ENCODE assay signal across 32 cellular contexts in the genomic region with DNA sequence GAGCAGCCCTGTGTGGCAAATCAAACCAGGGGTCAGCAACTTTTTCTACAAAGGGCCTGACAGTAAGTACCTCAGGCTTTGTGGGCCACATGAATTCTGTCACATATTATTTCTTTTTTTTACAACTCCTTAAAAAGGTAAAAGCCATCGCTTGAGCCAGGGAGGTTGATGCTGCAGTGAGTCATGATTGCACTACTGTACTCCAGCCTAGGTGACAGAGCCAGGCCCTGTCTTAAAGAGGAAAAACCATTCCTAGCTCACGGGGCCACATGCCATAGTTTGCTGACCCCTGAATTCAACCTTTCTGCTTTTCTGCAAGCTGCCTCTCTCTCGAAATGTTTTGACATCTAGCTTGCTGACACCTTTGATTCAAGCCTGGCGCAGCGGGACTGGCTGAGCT. TPM values are rescaled to one million over a fixed set of nuclear protein-coding genes. Genes with fewer than 3 reads are reported as not detected.
DNase-seq lines count a peak whose midpoint lies in the region; FAIRE-seq and TF ChIP-seq lines count a peak whose summit lies in the region.
"Had no signal": no experiment of that assay in that cellular context is flagged by ENCODE, and none has a peak within 500 bp of the region (broad histone marks: within the 10 kb centered on the region; RNA-seq: fewer than 3 reads in every experiment).

No MANE protein-coding gene starts in this region.

- peak overlapping the region; percentile 51 to 63 (median 54) for H3K9ac ChIP-seq in skeletal muscle tissue (ENCODE audit: low read depth in 1 of 3, low read length in 3 of 3)

- peaks cover 14% of the 10 kb centered on the region for H3K27me3 Mint-ChIP-seq in HFFc6 (ENCODE audit: insufficient read depth)
- no peaks in the 10 kb centered on the region for H3K27me3 Mint-ChIP-seq in activated CD4-positive, alpha-beta memory T cell treated with anti-CD3 and anti-CD28 coated beads for 36 hours
- H3K27me3 Mint-ChIP-seq: activated T-helper 17 cell treated with anti-CD3 and anti-CD28 coated beads, Interleukin-2, amount 50 U/mL, for 72 hours; CD8-positive, alpha-beta memory T cell; dendritic cell treated with granulocyte-macrophage colony-stimulating factor and Interleukin-4, amounts not matched to agents 40 ng/mL and 50 ng/mL, for 4 days had no signal

- intact Hi-C loops in activated CD4-positive, alpha-beta memory T cell treated with anti-CD3 and anti-CD28 coated beads for 36 hours (cut with micrococcal nuclease), result no loop called here

- H3K27ac ChIP-seq in coronary artery, result peak overlapping the region; percentile 68 to 88
- H3K27ac ChIP-seq in right atrium auricular region, result peak overlapping the region; percentile 69 to 70
- peak overlapping the region; percentile 85 for H3K27ac ChIP-seq in skeletal muscle tissue (ENCODE audit: low read depth, low read length)
- H3K27ac ChIP-seq in small intestine (ENCODE audit: low read depth in 1 of 2, low read length in 1 of 2), result no peak overlapping the region
- H3K27ac ChIP-seq: lower lobe of right lung, pancreas, SK-N-MC had no signal

- no peak for FAIRE-seq in small intestine (lab: Jason Lieb, UNC)
- FAIRE-seq: bronchial epithelial cell, pancreas, TTC549 had no signal

- 89 to 98% (median 94%) methylated on average over 5 of the region's 5 CpGs for WGBS in small intestine, 3 donors

- no peak overlapping the region for H3K4me3 Mint-ChIP-seq in HFFc6
- no peak overlapping the region for H3K4me3 Mint-ChIP-seq in activated CD4-positive, alpha-beta memory T cell treated with anti-CD3 and anti-CD28 coated beads for 36 hours
- H3K4me3 Mint-ChIP-seq: activated T-helper 17 cell treated with anti-CD3 and anti-CD28 coated beads, Interleukin-2, amount 50 U/mL, for 72 hours; CD8-positive, alpha-beta memory T cell; dendritic cell treated with granulocyte-macrophage colony-stimulating factor and Interleukin-4, amounts not matched to agents 40 ng/mL and 50 ng/mL, for 4 days; endodermal cell; nephron progenitor cell; T-helper 1 cell treated with Interleukin-12 subunit alpha and Interleukin-12 subunit beta and Interleukin-4 antibody, amounts not matched to agents 30 μg/mL and 1 μg/mL, for 36 hours had no signal

- peaks cover 11% of the 10 kb centered on the region; the same call in 1 of the 2 replicates for H3K4me1 Mint-ChIP-seq in HFFc6 (ENCODE audit: low read depth)
- H3K4me1 Mint-ChIP-seq in activated CD4-positive, alpha-beta memory T cell treated with anti-CD3 and anti-CD28 coated beads for 36 hours (ENCODE audit: low read depth), result no peaks in the 10 kb centered on the region
- H3K4me1 Mint-ChIP-seq: activated T-helper 17 cell treated with anti-CD3 and anti-CD28 coated beads, Interleukin-2, amount 50 U/mL, for 72 hours; CD8-positive, alpha-beta memory T cell; nephron progenitor cell had no signal

- POLR2A ChIA-PET in activated CD4-positive, alpha-beta memory T cell treated with anti-CD3 and anti-CD28 coated beads for 36 hours (lab: Charles Lee), result no interaction called here

- H3K36me3 ChIP-seq in right atrium auricular region (peaks cover 36% of the 10 kb centered on the region), skeletal muscle tissue (ENCODE audit: control insufficient read depth in 3 of 3, insufficient read depth in 3 of 3, low read length in 3 of 3) (peaks cover 19 to 38% (median 36%) of the 10 kb centered on the region in 3 donors), small intestine (ENCODE audit: control insufficient read depth in 2 of 2, insufficient read depth in 2 of 2, low read length in 2 of 2) (peaks cover 6 to 13% of the 10 kb centered on the region in 2 donors)

- DNase-seq in HFFc6, result no peak
- DNase-seq in coronary artery (ENCODE audit: low spot score), result no peak
- no peak for DNase-seq in right atrium auricular region (ENCODE audit: low spot score)
- no peak for DNase-seq in small intestine
- no peak for DNase-seq in cortex of kidney (lab: John Stamatoyannopoulos, UW)
- no peak for DNase-seq in putamen (ENCODE audit: low spot score)
- no peak for DNase-seq in activated CD4-positive, alpha-beta memory T cell treated with anti-CD3 and anti-CD28 coated beads for 36 hours
- DNase-seq: ACHN; activated CD4-positive, alpha-beta T cell treated with anti-CD3 and anti-CD28 coated beads, Interleukin-2, amount 50 U/mL, for 48 hours; activated CD8-positive, alpha-beta memory T cell treated with anti-CD3 and anti-CD28 coated beads, Interleukin-2, amount 50 U/mL, for 48 hours; activated naive CD4-positive, alpha-beta T cell treated with anti-CD3 and anti-CD28 coated beads, Interleukin-2, amount 50 U/mL, for 16 hours; amygdala; BE2C; CD8-positive, alpha-beta memory T cell; DMS 273 treated with DMSO at 0.1 percent for 48 hours; endodermal cell; glutamatergic neuron; lower lobe of right lung; NCI-H1417; NCI-H2029 treated with DMSO at 0.1 percent for 48 hours; NCI-H526 treated with DMSO at 0.1 percent for 48 hours; nephron progenitor cell; pancreas; stimulated activated CD8-positive, alpha-beta memory T cell treated with anti-CD3 and anti-CD28 coated beads, Interleukin-4, amount 100 ng/mL, for 48 hours had no signal

- H3K4me1 ChIP-seq in right atrium auricular region (peaks cover 5 to 74% of the 10 kb centered on the region in 2 donors), skeletal muscle tissue (ENCODE audit: control insufficient read depth in 3 of 3, insufficient read depth in 3 of 3, low read length in 3 of 3) (peaks cover 46 to 61% (median 59%) of the 10 kb centered on the region in 3 donors), small intestine (ENCODE audit: control insufficient read depth in 2 of 2, insufficient read depth in 1 of 2, low read depth in 1 of 2, low read length in 1 of 2) (no peaks in the 10 kb centered on the region)
- H3K4me1 ChIP-seq: BE2C, pancreas had no signal

- H3K27me3 ChIP-seq in right atrium auricular region, result no peaks in the 10 kb centered on the region
- no peaks in the 10 kb centered on the region for H3K27me3 ChIP-seq in skeletal muscle tissue (ENCODE audit: control insufficient read depth in 3 of 3, insufficient read depth in 3 of 3, low read length in 3 of 3)
- no peaks in the 10 kb centered on the region for H3K27me3 ChIP-seq in small intestine (ENCODE audit: control insufficient read depth in 2 of 2, insufficient read depth in 2 of 2, low read length in 2 of 2)
- H3K27me3 ChIP-seq: BE2C, pancreas had no signal

- CTCF ChIA-PET in activated CD4-positive, alpha-beta memory T cell treated with anti-CD3 and anti-CD28 coated beads for 36 hours (lab: Charles Lee), result interaction anchor here (1.0 to 2.5 kb wide), 3 partner anchors 17 to 121 kb away, joined by 3 to 7 read pairs (median 3); no protein-coding TSS in a partner anchor

- peaks cover 56% of the 10 kb centered on the region for H3K36me3 Mint-ChIP-seq in HFFc6 (ENCODE audit: low read depth)
- H3K36me3 Mint-ChIP-seq in activated CD4-positive, alpha-beta memory T cell treated with anti-CD3 and anti-CD28 coated beads for 36 hours, result peaks cover 20% of the 10 kb centered on the region

- H3K9me3 ChIP-seq in right atrium auricular region (no peaks in the 10 kb centered on the region), skeletal muscle tissue (ENCODE audit: control insufficient read depth in 3 of 3, low read length in 3 of 3) (no peaks in the 10 kb centered on the region), small intestine (ENCODE audit: control insufficient read depth, low read depth) (no peaks in the 10 kb centered on the region)
- H3K9me3 ChIP-seq: BE2C, lower lobe of right lung, mucosa of descending colon, pancreas had no signal

- H3K4me3 ChIP-seq in coronary artery (no peak overlapping the region), right atrium auricular region (no peak overlapping the region), skeletal muscle tissue (ENCODE audit: low read length in 3 of 3) (peak overlapping the region in 1 of 3 donors; percentile 17), small intestine (ENCODE audit: low read depth in 1 of 2, low read length in 2 of 2) (no peak overlapping the region)
- H3K4me3 ChIP-seq: lower lobe of right lung, mucosa of descending colon, pancreas, SK-N-MC had no signal

- H3K9me3 Mint-ChIP-seq in HFFc6, result no peaks in the 10 kb centered on the region
- no peaks in the 10 kb centered on the region for H3K9me3 Mint-ChIP-seq in activated CD4-positive, alpha-beta memory T cell treated with anti-CD3 and anti-CD28 coated beads for 36 hours
- H3K9me3 Mint-ChIP-seq: activated T-helper 17 cell treated with anti-CD3 and anti-CD28 coated beads, Interleukin-2, amount 50 U/mL, for 72 hours; CD8-positive, alpha-beta memory T cell; dendritic cell treated with granulocyte-macrophage colony-stimulating factor and Interleukin-4, amounts not matched to agents 40 ng/mL and 50 ng/mL, for 4 days; endodermal cell; nephron progenitor cell; T-helper 1 cell treated with Interleukin-12 subunit alpha and Interleukin-12 subunit beta and Interleukin-4 antibody, amounts not matched to agents 30 μg/mL and 1 μg/mL, for 36 hours had no signal

- no peak for TF ChIP-seq CTCF in HFFc6 (IDR thresholded peaks at IDR 0.05)
- TF ChIP-seq CTCF in coronary artery (IDR thresholded peaks at IDR 0.05), result no peak
- no peak for TF ChIP-seq CTCF in right atrium auricular region (IDR thresholded peaks at IDR 0.05)

- peak overlapping the region; percentile 40 for H3K27ac Mint-ChIP-seq in HFFc6
- H3K27ac Mint-ChIP-seq in activated CD4-positive, alpha-beta memory T cell treated with anti-CD3 and anti-CD28 coated beads for 36 hours, result no peak overlapping the region
- H3K27ac Mint-ChIP-seq: activated T-helper 17 cell treated with anti-CD3 and anti-CD28 coated beads, Interleukin-2, amount 50 U/mL, for 72 hours; dendritic cell treated with granulocyte-macrophage colony-stimulating factor and Interleukin-4, amounts not matched to agents 40 ng/mL and 50 ng/mL, for 4 days; nephron progenitor cell; T-helper 1 cell treated with Interleukin-12 subunit alpha and Interleukin-12 subunit beta and Interleukin-4 antibody, amounts not matched to agents 30 μg/mL and 1 μg/mL, for 36 hours had no signal

RNA-seq across cellular contexts. Expression of gene CORO1C, which starts 55.1 kb away (rescaled TPM):
- total RNA-seq in HFFc6 (2021; fragmentation: NEBNext Ultra II Directional; extraction: Animal tissue kit (Norgen Biotek cat#: 25700)), result 100 to 1,000 TPM; 541 to 709 (median 649) TPM
- 10 to 100 TPM; 59.6 to 70.7 TPM for total RNA-seq in right atrium auricular region
- 154 TPM for total RNA-seq in skeletal muscle tissue
- polyA plus RNA-seq in small intestine, result 10 to 100 TPM; 22.2 to 36.7 (median 29.3) TPM
- total RNA-seq in activated CD4-positive, alpha-beta memory T cell treated with anti-CD3 and anti-CD28 coated beads for 36 hours, result 10 to 100 TPM; 62.1 to 70.9 TPM

Comparison
In these comparisons a context has a peak if more than half of its experiments do, and no peak if none do; other contexts are left out.
1. H3K27ac ChIP-seq: peak in coronary artery (2 of 2), right atrium auricular region (2 of 2) and skeletal muscle tissue (single experiment); none in small intestine (0 of 2).